In the genomic region with DNA sequence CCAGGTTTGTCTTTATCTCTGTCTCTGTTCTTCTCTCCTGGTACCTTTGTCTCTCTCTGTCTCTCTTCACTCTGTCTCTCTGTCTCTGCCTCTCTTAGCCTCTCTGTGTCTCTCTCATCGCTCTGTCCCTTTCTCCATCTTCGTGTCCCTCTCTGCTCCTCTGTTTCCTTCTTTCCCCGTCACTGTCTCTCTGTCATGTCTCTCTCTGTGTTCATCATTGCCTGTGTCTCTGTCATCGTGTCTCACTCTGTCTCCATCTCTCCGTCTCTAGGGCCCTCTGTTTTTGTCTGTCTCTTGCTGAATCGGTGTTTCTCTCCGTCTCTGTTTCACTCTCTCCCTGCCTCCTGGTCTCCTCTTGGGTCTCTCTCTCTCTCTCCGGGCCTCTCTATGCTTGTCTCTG, we compare ENCODE assay signal across 12 cellular contexts. TPM values are rescaled to one million over a fixed set of nuclear protein-coding genes. Genes with fewer than 3 reads are reported as not detected.
DNase-seq lines count a peak whose midpoint lies in the region; ATAC-seq, FAIRE-seq and TF ChIP-seq lines count a peak whose summit lies in the region.
"Had no signal": no experiment of that assay in that cellular context is flagged by ENCODE, and none has a peak within 500 bp of the region (broad histone marks: within the 10 kb centered on the region; RNA-seq: fewer than 3 reads in every experiment).

No MANE protein-coding gene starts in this region.

- no peaks in the 10 kb centered on the region for H3K27me3 ChIP-seq in BLaER1
- H3K27me3 ChIP-seq in GM06990 (replicated peaks; ENCODE audit: control insufficient read depth, insufficient read depth, low read length): no peaks in the 10 kb centered on the region
- no peaks in the 10 kb centered on the region for H3K27me3 ChIP-seq in keratinocyte (ENCODE audit: control insufficient read depth, extremely low read depth, insufficient read depth, low read length)
- H3K27me3 ChIP-seq in stomach: peaks cover 0 to 51% (median 0%) of the 10 kb centered on the region in 3 donors
- H3K27me3 ChIP-seq in upper lobe of right lung: peaks cover 8% of the 10 kb centered on the region

- H3K9ac ChIP-seq in BLaER1: peak overlapping the region; percentile 64; the same call in 1 of the 2 replicates
- H3K9ac ChIP-seq in keratinocyte (ENCODE audit: control insufficient read depth, extremely low read depth, insufficient read depth, low read length): no peak overlapping the region

- DNase-seq in GM06990 (ENCODE audit: extremely low read depth, insufficient read length): no peak
- no peak for DNase-seq in activated CD4-positive, alpha-beta memory T cell treated with anti-CD3 and anti-CD28 coated beads for 36 hours
- no peak for DNase-seq in keratinocyte (ENCODE audit: low read depth, low spot score)
- no peak for DNase-seq in LoVo (ENCODE audit: low spot score)
- no peak for DNase-seq in NOMO-1 treated with dmso at 0.1 percent for 144 hours (lab: John Stamatoyannopoulos, UW; ENCODE audit: unreplicated experiment)
- no peak for DNase-seq in stomach
- DNase-seq in upper lobe of right lung: no peak
- DNase-seq: foreskin melanocyte, NCI-H2081 treated with DMSO at 0.1 percent for 48 hours, retina had no signal

- H3K9me3 ChIP-seq in BLaER1 (no peaks in the 10 kb centered on the region), keratinocyte (ENCODE audit: control insufficient read depth, low read depth, low read length) (no peaks in the 10 kb centered on the region), stomach (no peaks in the 10 kb centered on the region), upper lobe of right lung (no peaks in the 10 kb centered on the region)

- no peak for TF ChIP-seq EP300 in stomach (IDR thresholded peaks at IDR 0.05)

- intact Hi-C loops in activated CD4-positive, alpha-beta memory T cell treated with anti-CD3 and anti-CD28 coated beads for 36 hours (cut with micrococcal nuclease): loop anchor here (10.0 kb wide), 1 partner anchor 319 kb away; the partner anchor contains the start of gene LYPD3
- intact Hi-C loops in stomach (cut with DNase I; ENCODE audit: low total_unique reads) (loop anchor here (5.0 kb wide), 1 partner anchor 36 kb away; no protein-coding TSS in a partner anchor), upper lobe of right lung (cut with DNase I) (no loop called here)

- H2AFZ ChIP-seq in keratinocyte (ENCODE audit: control insufficient read depth, low read length): no peak overlapping the region

- H3K79me2 ChIP-seq in keratinocyte (ENCODE audit: control insufficient read depth, insufficient read depth, low read length): peaks cover 3% of the 10 kb centered on the region

- no peak for TF ChIP-seq CTCF in GM06990 (IDR thresholded peaks at IDR 0.05; ENCODE audit: insufficient read depth, low read length, poor library complexity, severe bottlenecking)
- TF ChIP-seq CTCF in keratinocyte (optimal IDR thresholded peaks at IDR 0.05 in 1 of 3, IDR thresholded peaks at IDR 0.05 in 1 of 3, conservative IDR thresholded peaks at IDR 0.05 in 1 of 3; ENCODE audit: extremely low read depth in 1 of 3, insufficient read depth in 2 of 3, low read length in 3 of 3): no peak
- TF ChIP-seq CTCF in stomach (IDR thresholded peaks at IDR 0.05): no peak
- no peak for TF ChIP-seq CTCF in upper lobe of right lung (IDR thresholded peaks at IDR 0.05)

- POLR2A ChIA-PET in activated CD4-positive, alpha-beta memory T cell treated with anti-CD3 and anti-CD28 coated beads for 36 hours (lab: Charles Lee): interaction anchor here (1.4 to 1.8 kb wide), 2 partner anchors 17 to 31 kb away, joined by 4 to 6 read pairs; no protein-coding TSS in a partner anchor

- H3K4me2 ChIP-seq in BLaER1 (peak overlapping the region; percentile 82), keratinocyte (ENCODE audit: control insufficient read depth, extremely low read depth, insufficient read depth, low read depth, low read length) (no peak overlapping the region)

- H3K4me1 Mint-ChIP-seq in activated CD4-positive, alpha-beta memory T cell treated with anti-CD3 and anti-CD28 coated beads for 36 hours (ENCODE audit: low read depth): peaks cover 43% of the 10 kb centered on the region

- peak overlapping the region; percentile 96 for H3K27ac Mint-ChIP-seq in activated CD4-positive, alpha-beta memory T cell treated with anti-CD3 and anti-CD28 coated beads for 36 hours

- 91 to 96% (median 94%) methylated on average over 8 of the region's 8 CpGs for WGBS in stomach, 5 donors

- CTCF ChIA-PET in activated CD4-positive, alpha-beta memory T cell treated with anti-CD3 and anti-CD28 coated beads for 36 hours (lab: Charles Lee): interaction anchor here (1.0 to 3.0 kb wide), 3 partner anchors 14 to 31 kb away, joined by 4 to 27 read pairs (median 20); no protein-coding TSS in a partner anchor

- FAIRE-seq in keratinocyte (lab: Jason Lieb, UNC): no peak

- no peaks in the 10 kb centered on the region for H3K27me3 Mint-ChIP-seq in activated CD4-positive, alpha-beta memory T cell treated with anti-CD3 and anti-CD28 coated beads for 36 hours

- H3K36me3 ChIP-seq in BLaER1 (no peaks in the 10 kb centered on the region), GM06990 (ENCODE audit: control insufficient read depth, insufficient read depth, low read length) (no peaks in the 10 kb centered on the region), keratinocyte (ENCODE audit: control insufficient read depth in 2 of 2, extremely low read depth in 1 of 2, insufficient read depth in 2 of 2, low read length in 2 of 2) (no peaks in the 10 kb centered on the region), stomach (no peaks in the 10 kb centered on the region), upper lobe of right lung (no peaks in the 10 kb centered on the region)

- no peaks in the 10 kb centered on the region for H3K9me1 ChIP-seq in keratinocyte (ENCODE audit: control insufficient read depth, extremely low read depth, insufficient read depth, low read length)

- H3K4me3 ChIP-seq in BLaER1 (no peak overlapping the region), GM06990 (replicated peaks; ENCODE audit: low read depth, low read length) (peak overlapping the region; percentile 87), keratinocyte (ENCODE audit: control insufficient read depth in 2 of 3, extremely low read depth in 1 of 3, insufficient read depth in 2 of 3, low read depth in 1 of 3, low read length in 3 of 3) (no peak overlapping the region), stomach (no peak overlapping the region), upper lobe of right lung (no peak overlapping the region)

- peak overlapping the region; percentile 75 for H3K4me3 Mint-ChIP-seq in activated CD4-positive, alpha-beta memory T cell treated with anti-CD3 and anti-CD28 coated beads for 36 hours

- dilution Hi-C loops in keratinocyte (cut with MboI; ENCODE audit: extremely low pct_ligation_motif_present, low sequenced_read_pairs): no loop called here

- H3K9me3 Mint-ChIP-seq in activated CD4-positive, alpha-beta memory T cell treated with anti-CD3 and anti-CD28 coated beads for 36 hours: no peaks in the 10 kb centered on the region

- H4K20me1 ChIP-seq in BLaER1 (no peaks in the 10 kb centered on the region), keratinocyte (ENCODE audit: control insufficient read depth, extremely low read depth, insufficient read depth, low read length) (no peaks in the 10 kb centered on the region)

- H3K4me1 ChIP-seq in BLaER1 (peaks cover 58% of the 10 kb centered on the region), keratinocyte (ENCODE audit: control insufficient read depth, extremely low read depth, insufficient read depth, low read length) (peaks cover 57% of the 10 kb centered on the region), stomach (peaks cover 18 to 65% (median 26%) of the 10 kb centered on the region in 4 donors), upper lobe of right lung (peaks cover 9% of the 10 kb centered on the region)

- no peak for TF ChIP-seq POLR2A in stomach (IDR thresholded peaks at IDR 0.05)

- ATAC-seq in upper lobe of right lung: no peak

- peaks cover 15% of the 10 kb centered on the region for H3K36me3 Mint-ChIP-seq in activated CD4-positive, alpha-beta memory T cell treated with anti-CD3 and anti-CD28 coated beads for 36 hours

- H3K27ac ChIP-seq in BLaER1 (peak overlapping the region; percentile 80), keratinocyte (ENCODE audit: control insufficient read depth, insufficient read depth, low read length) (peak overlapping the region; percentile 58), stomach (peak overlapping the region in 2 of 5 donors; percentile 69 to 76), upper lobe of right lung (no peak overlapping the region)

RNA-seq across cellular contexts. Expression of gene KCNN4, which starts 2.9 kb away (rescaled TPM):
- 100 to 1,000 TPM; 120 to 130 TPM for total RNA-seq in activated CD4-positive, alpha-beta memory T cell treated with anti-CD3 and anti-CD28 coated beads for 36 hours
- polyA plus RNA-seq in keratinocyte (9.8 to 15.5 TPM (median 10.5 TPM) in 3 replicates), stomach (10 to 100 TPM in 1 of 3 donors, 1 to 10 TPM in 2; 7.6 to 22.4 (median 8.6) TPM)
- polyA plus RNA-seq in keratinocyte (2011; ENCODE audit: low read depth): 2.8 TPM
- polyA plus RNA-seq in keratinocyte (2011; cell fraction: cytosol; rRNA removed): 3.3 and 4.6 TPM in 2 replicates
- 20.7 and 21.0 TPM in 2 replicates for polyA plus RNA-seq in keratinocyte (2011; cell fraction: nucleus; rRNA removed)
- polyA plus RNA-seq in keratinocyte (2012; ENCODE audit: low replicate concordance): 5.6 and 14.8 TPM in 2 replicates
- polyA minus RNA-seq in keratinocyte: 7.9 to 28.6 TPM (median 10.3 TPM) in 3 replicates
- polyA minus RNA-seq in keratinocyte (2011; cell fraction: cytosol; rRNA and poly(A)+ RNA removed): 11.3 TPM
- polyA minus RNA-seq in keratinocyte (2011; cell fraction: nucleus; rRNA and poly(A)+ RNA removed): 11.3 and 11.5 TPM in 2 replicates
- total RNA-seq in stomach (100 to 1,000 TPM in 1 of 5 donors, 10 to 100 TPM in 3, 1 to 10 TPM in 1; 3.1 to 222 (median 32.7) TPM), upper lobe of right lung (7.3 TPM)

RNA-seq across cellular contexts. Expression of gene LYPD5, which starts 18.6 kb away (rescaled TPM):
- 1 to 10 TPM in 1 of 2 experiments, under 1 TPM in 1; 0.62 to 1.2 TPM for total RNA-seq in activated CD4-positive, alpha-beta memory T cell treated with anti-CD3 and anti-CD28 coated beads for 36 hours
- polyA plus RNA-seq in keratinocyte: 4.0 to 8.8 TPM (median 4.2 TPM) in 3 replicates
- polyA plus RNA-seq in keratinocyte (2011; ENCODE audit: low read depth): 46.7 TPM
- polyA plus RNA-seq in keratinocyte (2011; cell fraction: cytosol; rRNA removed): 6.1 and 7.7 TPM in 2 replicates
- 5.4 and 7.3 TPM in 2 replicates for polyA plus RNA-seq in keratinocyte (2011; cell fraction: nucleus; rRNA removed)
- 7.9 and 75.5 TPM in 2 replicates for polyA plus RNA-seq in keratinocyte (2012; ENCODE audit: low replicate concordance)
- 8.5 to 29.6 TPM (median 9.0 TPM) in 3 replicates for polyA minus RNA-seq in keratinocyte
- polyA minus RNA-seq in keratinocyte (2011; cell fraction: cytosol; rRNA and poly(A)+ RNA removed): 17.5 TPM
- polyA minus RNA-seq in keratinocyte (2011; cell fraction: nucleus; rRNA and poly(A)+ RNA removed): 7.5 and 15.8 TPM in 2 replicates
- under 1 TPM in 1 of 5 donors, not detected in 4; 0.43 TPM for total RNA-seq in stomach
- polyA plus RNA-seq in stomach: 1 to 10 TPM in 2 of 3 donors, under 1 TPM in 1; 0.61 to 3.9 (median 2.6) TPM
- 3.6 TPM for total RNA-seq in upper lobe of right lung
- total RNA-seq: LHCN-M2 had no signal

RNA-seq across cellular contexts. Expression of gene SMG9, which starts 28.9 kb away (rescaled TPM):
- total RNA-seq in activated CD4-positive, alpha-beta memory T cell treated with anti-CD3 and anti-CD28 coated beads for 36 hours: 10 to 100 TPM; 58.2 to 58.3 TPM
- 12.1 to 15.6 TPM (median 14.8 TPM) in 3 replicates for polyA plus RNA-seq in keratinocyte
- polyA plus RNA-seq in keratinocyte (2011; ENCODE audit: low read depth): 10.6 TPM
- polyA plus RNA-seq in keratinocyte (2011; cell fraction: cytosol; rRNA removed): 7.7 and 12.0 TPM in 2 replicates
- 53.4 and 59.6 TPM in 2 replicates for polyA plus RNA-seq in keratinocyte (2011; cell fraction: nucleus; rRNA removed)
- polyA plus RNA-seq in keratinocyte (2012; ENCODE audit: low replicate concordance): 17.9 and 24.6 TPM in 2 replicates
- 11.7 to 17.9 TPM (median 12.4 TPM) in 3 replicates for polyA minus RNA-seq in keratinocyte
- 11.9 TPM for polyA minus RNA-seq in keratinocyte (2011; cell fraction: cytosol; rRNA and poly(A)+ RNA removed)
- polyA minus RNA-seq in keratinocyte (2011; cell fraction: nucleus; rRNA and poly(A)+ RNA removed): 12.8 and 14.0 TPM in 2 replicates
- 10 to 100 TPM in 3 of 5 donors, 1 to 10 TPM in 2; 3.5 to 59.4 (median 11.3) TPM for total RNA-seq in stomach
- 10 to 100 TPM; 11.8 to 27.9 (median 22.1) TPM for polyA plus RNA-seq in stomach
- total RNA-seq in upper lobe of right lung: 44.7 TPM

RNA-seq across cellular contexts. Expression of gene ZNF283, which starts 43.5 kb away (rescaled TPM):
- 1 to 10 TPM; 5.2 to 8.1 TPM for total RNA-seq in activated CD4-positive, alpha-beta memory T cell treated with anti-CD3 and anti-CD28 coated beads for 36 hours
- polyA plus RNA-seq in keratinocyte (3.5 to 7.7 TPM (median 5.7 TPM) in 3 replicates), stomach (1 to 10 TPM in 2 of 3 donors, under 1 TPM in 1; 0.61 to 2.2 (median 1.3) TPM)
- polyA plus RNA-seq in keratinocyte (2011; ENCODE audit: low read depth): 3.8 TPM
- polyA plus RNA-seq in keratinocyte (2011; cell fraction: cytosol; rRNA removed): 2.1 and 2.9 TPM in 2 replicates
- polyA plus RNA-seq in keratinocyte (2011; cell fraction: nucleus; rRNA removed): 10.7 and 11.8 TPM in 2 replicates
- polyA plus RNA-seq in keratinocyte (2012; ENCODE audit: low replicate concordance): 4.4 and 5.2 TPM in 2 replicates
- 7.8 to 15.1 TPM (median 11.2 TPM) in 3 replicates for polyA minus RNA-seq in keratinocyte
- 5.4 TPM for polyA minus RNA-seq in keratinocyte (2011; cell fraction: cytosol; rRNA and poly(A)+ RNA removed)
- 12.8 and 21.1 TPM in 2 replicates for polyA minus RNA-seq in keratinocyte (2011; cell fraction: nucleus; rRNA and poly(A)+ RNA removed)
- total RNA-seq in stomach (10 to 100 TPM in 2 of 5 donors, 1 to 10 TPM in 2, not detected in 1; 4.2 to 46.6 (median 7.8) TPM), upper lobe of right lung (11.7 TPM)
